ENCODE assay signal across 1 cellular context in genomic region chrX:152821145-152821765, GRCh38.
TF ChIP-seq lines count a peak whose summit lies in the region.

No MANE protein-coding gene starts in this region.

TF ChIP-seq in liver, 16 proteins besides CTCF, POLR2A, EP300 and RAD21 (continued from another document):
- no peak for TF ChIP-seq ZBTB33 (IDR thresholded peaks at IDR 0.05)
- TF ChIP-seq HNF4A (conservative IDR thresholded peaks at IDR 0.05), result no peak
- TF ChIP-seq EGR1 (IDR thresholded peaks at IDR 0.05; ENCODE audit: low read depth in 2 of 2), result no peak
- TF ChIP-seq JUND (IDR thresholded peaks at IDR 0.05), result no peak
- TF ChIP-seq SP1 (IDR thresholded peaks at IDR 0.05), result no peak
- TF ChIP-seq ATF3 (IDR thresholded peaks at IDR 0.05), result no peak
- TF ChIP-seq TAF1 (conservative IDR thresholded peaks at IDR 0.05), result no peak
- no peak for TF ChIP-seq MAX (IDR thresholded peaks at IDR 0.05)
- TF ChIP-seq RXRA (IDR thresholded peaks at IDR 0.05), result no peak
- no peak for TF ChIP-seq FOXA2 (IDR thresholded peaks at IDR 0.05)
- TF ChIP-seq NR2F2 (IDR thresholded peaks at IDR 0.05), result no peak
- no peak for TF ChIP-seq HNF4G (IDR thresholded peaks at IDR 0.05)
